In genomic region chr9:133126697-133127339, GRCh38 we compare ENCODE assay signal across 10 cellular contexts.
A peak's percentile ranks its signal among the peaks of the same experiment; 100 is the strongest.
DNase-seq lines count a peak whose midpoint lies in the region; ATAC-seq and TF ChIP-seq lines count a peak whose summit lies in the region.
"Had no signal": no experiment of that assay in that cellular context is flagged by ENCODE, and none has a peak within 500 bp of the region (broad histone marks: within the 10 kb centered on the region; RNA-seq: fewer than 3 reads in every experiment).

No MANE protein-coding gene starts in this region.

- peaks cover 17% of the 10 kb centered on the region for H3K36me3 Mint-ChIP-seq in T-helper 2 cell treated with Interferon-gamma antibody and Interleukin-4, amounts not matched to agents 5 μg/mL and 100 μg/mL, for 36 hours (ENCODE audit: low read depth)
- H3K36me3 Mint-ChIP-seq in central memory CD8-positive, alpha-beta T cell (ENCODE audit: insufficient read depth): peaks cover 51% of the 10 kb centered on the region

- DNase-seq in T-helper 2 cell treated with Interferon-gamma antibody and Interleukin-4, amounts not matched to agents 5 μg/mL and 100 μg/mL, for 36 hours (ENCODE audit: low spot score): no peak
- no peak for DNase-seq in T-helper 2 cell
- no peak for DNase-seq in central memory CD8-positive, alpha-beta T cell (ENCODE audit: low spot score in 2 of 2)
- no peak for DNase-seq in tibial artery
- no peak for DNase-seq in NCI-H748 treated with DMSO at 0.1 percent for 48 hours (lab: John Stamatoyannopoulos, UW)
- DNase-seq: activated naive CD4-positive, alpha-beta T cell treated with anti-CD3 and anti-CD28 coated beads, Interleukin-2, amount 50 U/mL, for 16 hours had no signal

- no peaks in the 10 kb centered on the region for H3K27me3 Mint-ChIP-seq in T-helper 2 cell treated with Interferon-gamma antibody and Interleukin-4, amounts not matched to agents 5 μg/mL and 100 μg/mL, for 36 hours (ENCODE audit: low read depth)
- no peaks in the 10 kb centered on the region for H3K27me3 Mint-ChIP-seq in central memory CD8-positive, alpha-beta T cell

- no peaks in the 10 kb centered on the region for H3K9me3 ChIP-seq in mucosa of rectum (ENCODE audit: control insufficient read depth in 2 of 2, low read length in 2 of 2)
- no peaks in the 10 kb centered on the region for H3K9me3 ChIP-seq in tibial artery
- H3K9me3 ChIP-seq: A549 had no signal

- H3K4me3 ChIP-seq in mucosa of rectum (ENCODE audit: low read length in 2 of 2) (peak overlapping the region; percentile 28 to 44), tibial artery (peak overlapping the region; percentile 30 to 50)
- H3K4me3 ChIP-seq: A549 had no signal

- intact Hi-C loops in tibial artery (cut with DNase I; ENCODE audit: low total_unique reads): no loop called here

- peak overlapping the region; percentile 67 to 78 for H3K27ac ChIP-seq in mucosa of rectum (ENCODE audit: low read depth in 2 of 2, low read length in 2 of 2)
- peak overlapping the region; percentile 61 to 63 for H3K27ac ChIP-seq in tibial artery
- H3K27ac ChIP-seq: A549 had no signal

- H3K4me1 ChIP-seq in mucosa of rectum (ENCODE audit: control insufficient read depth in 2 of 2, insufficient read depth in 2 of 2, low read length in 2 of 2) (peaks cover 28 to 57% of the 10 kb centered on the region in 2 donors), tibial artery (peaks cover 0 to 63% (median 30%) of the 10 kb centered on the region in 4 donors)

- TF ChIP-seq CTCF in tibial artery (IDR thresholded peaks at IDR 0.05): no peak

- H3K9ac ChIP-seq in mucosa of rectum (ENCODE audit: low read depth in 1 of 2, low read length in 2 of 2): peak overlapping the region; percentile 42 to 44

- H3K36me3 ChIP-seq in mucosa of rectum (ENCODE audit: control insufficient read depth in 2 of 2, insufficient read depth in 2 of 2, low read length in 2 of 2): no peaks in the 10 kb centered on the region
- H3K36me3 ChIP-seq in tibial artery: no peaks in the 10 kb centered on the region

- peak overlapping the region; percentile 35 for H3K27ac Mint-ChIP-seq in T-helper 2 cell treated with Interferon-gamma antibody and Interleukin-4, amounts not matched to agents 5 μg/mL and 100 μg/mL, for 36 hours
- H3K27ac Mint-ChIP-seq in central memory CD8-positive, alpha-beta T cell (ENCODE audit: low read depth): peak overlapping the region; percentile 75

- ATAC-seq in central memory CD8-positive, alpha-beta T cell (replicated peaks; ENCODE audit: extremely low read depth, poor library complexity, severe bottlenecking): no peak
- ATAC-seq in HG02763 (IDR thresholded peaks at IDR 0.05; ENCODE audit: unreplicated experiment) (no peak), GM21786 (IDR thresholded peaks at IDR 0.05; ENCODE audit: unreplicated experiment) (no peak)
- ATAC-seq: A549 had no signal

- H3K9me3 Mint-ChIP-seq in T-helper 2 cell treated with Interferon-gamma antibody and Interleukin-4, amounts not matched to agents 5 μg/mL and 100 μg/mL, for 36 hours: no peaks in the 10 kb centered on the region
- no peaks in the 10 kb centered on the region for H3K9me3 Mint-ChIP-seq in central memory CD8-positive, alpha-beta T cell

- peaks cover 41% of the 10 kb centered on the region for H3K4me1 Mint-ChIP-seq in T-helper 2 cell treated with Interferon-gamma antibody and Interleukin-4, amounts not matched to agents 5 μg/mL and 100 μg/mL, for 36 hours (ENCODE audit: low read depth)
- peaks cover 69% of the 10 kb centered on the region for H3K4me1 Mint-ChIP-seq in central memory CD8-positive, alpha-beta T cell

- H3K4me3 Mint-ChIP-seq in T-helper 2 cell treated with Interferon-gamma antibody and Interleukin-4, amounts not matched to agents 5 μg/mL and 100 μg/mL, for 36 hours: peak overlapping the region; percentile 47
- H3K4me3 Mint-ChIP-seq in central memory CD8-positive, alpha-beta T cell: peak overlapping the region; percentile 93

- H3K27me3 ChIP-seq in mucosa of rectum (ENCODE audit: control insufficient read depth in 2 of 2, insufficient read depth in 2 of 2, low read length in 2 of 2) (no peaks in the 10 kb centered on the region), tibial artery (no peaks in the 10 kb centered on the region)
